Comparison of ENCODE assay signal across 16 cellular contexts in genomic region chr2:121149384-121149783, GRCh38.
A peak's percentile ranks its signal among the peaks of the same experiment; 100 is the strongest.
DNase-seq lines count a peak whose midpoint lies in the region; ATAC-seq and TF ChIP-seq lines count a peak whose summit lies in the region.
"Had no signal": no experiment of that assay in that cellular context is flagged by ENCODE, and none has a peak within 500 bp of the region (broad histone marks: within the 10 kb centered on the region; RNA-seq: fewer than 3 reads in every experiment).

No MANE protein-coding gene starts in this region.

- H3K4me3 Mint-ChIP-seq in neural progenitor cell (no peak overlapping the region), immature natural killer cell (no peak overlapping the region), GM23338 (no peak overlapping the region)
- H3K4me3 Mint-ChIP-seq: CD4-positive, CD25-positive, alpha-beta regulatory T cell; CD8-positive, alpha-beta T cell; H9 had no signal

- H3K27me3 ChIP-seq in heart left ventricle (no peaks in the 10 kb centered on the region), left ventricle myocardium inferior (ENCODE audit: low read depth) (no peaks in the 10 kb centered on the region), neural progenitor cell (no peaks in the 10 kb centered on the region), GM23338 (ENCODE audit: insufficient read depth) (no peaks in the 10 kb centered on the region)
- H3K27me3 ChIP-seq: BLaER1 had no signal

- H3K9me2 ChIP-seq in GM23338 (ENCODE audit: insufficient read depth) = no peaks in the 10 kb centered on the region

- H3K9me3 ChIP-seq in heart left ventricle (no peaks in the 10 kb centered on the region), left ventricle myocardium inferior (replicated peaks) (no peaks in the 10 kb centered on the region), neural progenitor cell (ENCODE audit: low read depth) (no peaks in the 10 kb centered on the region)
- H3K9me3 ChIP-seq: BLaER1, Caco-2 had no signal

- no peak for TF ChIP-seq POLR2A in heart left ventricle (IDR thresholded peaks at IDR 0.05)

- H3K36me3 ChIP-seq in heart left ventricle = no peaks in the 10 kb centered on the region
- H3K36me3 ChIP-seq in left ventricle myocardium inferior = no peaks in the 10 kb centered on the region
- H3K36me3 ChIP-seq in neural progenitor cell = no peaks in the 10 kb centered on the region
- H3K36me3 ChIP-seq in GM23338 (ENCODE audit: insufficient read depth) = no peaks in the 10 kb centered on the region
- H3K36me3 ChIP-seq: BLaER1 had no signal

- H3K27ac Mint-ChIP-seq in neural progenitor cell = peak overlapping the region; percentile 25
- H3K27ac Mint-ChIP-seq in immature natural killer cell = no peak overlapping the region
- H3K27ac Mint-ChIP-seq in GM23338 = no peak overlapping the region
- H3K27ac Mint-ChIP-seq: CD4-positive, CD25-positive, alpha-beta regulatory T cell; CD8-positive, alpha-beta T cell; H9 had no signal

- intact Hi-C loops in cardiac septum (cut with DNase I) = no loop called here
- intact Hi-C loops in heart left ventricle (cut with DNase I) = no loop called here
- intact Hi-C loops in left ventricle myocardium inferior (cut with micrococcal nuclease) = no loop called here

- 54 to 75% (median 65%) methylated on average over 4 of the region's 4 CpGs for WGBS in heart left ventricle, 4 donors

- H3K4me2 ChIP-seq in neural progenitor cell (no peak overlapping the region), GM23338 (no peak overlapping the region)
- H3K4me2 ChIP-seq: BLaER1 had no signal

- H3K4me1 ChIP-seq in heart left ventricle (peaks cover 0 to 19% (median 0%) of the 10 kb centered on the region in 12 donors), left ventricle myocardium inferior (peaks cover 24% of the 10 kb centered on the region), neural progenitor cell (no peaks in the 10 kb centered on the region), GM23338 (ENCODE audit: insufficient read depth) (no peaks in the 10 kb centered on the region)
- H3K4me1 ChIP-seq: BLaER1, Caco-2 had no signal

- no peaks in the 10 kb centered on the region for H4K20me1 ChIP-seq in neural progenitor cell (ENCODE audit: low read depth)
- no peaks in the 10 kb centered on the region for H4K20me1 ChIP-seq in GM23338 (replicated peaks; ENCODE audit: insufficient read depth)
- H4K20me1 ChIP-seq: BLaER1 had no signal

- H3K4me3 ChIP-seq in heart left ventricle (no peak overlapping the region), left ventricle myocardium inferior (no peak overlapping the region), neural progenitor cell (no peak overlapping the region), GM23338 (no peak overlapping the region)
- H3K4me3 ChIP-seq: BLaER1, GM23248 had no signal

- H3K27ac ChIP-seq in heart left ventricle = peak overlapping the region in 2 of 12 donors; percentile 23 to 28
- H3K27ac ChIP-seq in left ventricle myocardium inferior (replicated peaks) = peak overlapping the region; percentile 40
- H3K27ac ChIP-seq in neural progenitor cell = no peak overlapping the region
- no peak overlapping the region for H3K27ac ChIP-seq in GM23338 (ENCODE audit: low read depth)
- H3K27ac ChIP-seq: BLaER1, C4-2B, GM23248 had no signal

- H3K79me2 ChIP-seq in neural progenitor cell (ENCODE audit: low read depth) (no peaks in the 10 kb centered on the region), GM23338 (replicated peaks; ENCODE audit: insufficient read depth) (no peaks in the 10 kb centered on the region)

- H3F3A ChIP-seq in neural progenitor cell (ENCODE audit: low read depth) = no peaks in the 10 kb centered on the region
- H3F3A ChIP-seq in GM23338 (replicated peaks; ENCODE audit: low read depth) = no peaks in the 10 kb centered on the region

- H3K36me3 Mint-ChIP-seq in neural progenitor cell = no peaks in the 10 kb centered on the region
- H3K36me3 Mint-ChIP-seq in immature natural killer cell = no peaks in the 10 kb centered on the region
- no peaks in the 10 kb centered on the region for H3K36me3 Mint-ChIP-seq in GM23338 (ENCODE audit: low read depth)
- H3K36me3 Mint-ChIP-seq: CD4-positive, CD25-positive, alpha-beta regulatory T cell; CD8-positive, alpha-beta T cell had no signal

- ATAC-seq in heart left ventricle (peak; percentile 60 to 68 (median 66)), GM23338 (no peak)
- ATAC-seq: CD8-positive, alpha-beta T cell; HCT116 had no signal

- H3K9me3 Mint-ChIP-seq in neural progenitor cell (no peaks in the 10 kb centered on the region), immature natural killer cell (no peaks in the 10 kb centered on the region), GM23338 (no peaks in the 10 kb centered on the region)
- H3K9me3 Mint-ChIP-seq: CD8-positive, alpha-beta T cell; H9 had no signal

- no peaks in the 10 kb centered on the region for H3K4me1 Mint-ChIP-seq in neural progenitor cell
- no peaks in the 10 kb centered on the region for H3K4me1 Mint-ChIP-seq in immature natural killer cell
- no peaks in the 10 kb centered on the region for H3K4me1 Mint-ChIP-seq in GM23338
- H3K4me1 Mint-ChIP-seq: CD4-positive, CD25-positive, alpha-beta regulatory T cell had no signal

- peak; percentile 58 for DNase-seq in cardiac septum (ENCODE audit: low spot score)
- DNase-seq in heart left ventricle = peak in 4 of 5 donors; percentile 38 to 74 (median 61)
- peak; percentile 45 for DNase-seq in left ventricle myocardium inferior
- no peak for DNase-seq in neural progenitor cell (ENCODE audit: low spot score)
- DNase-seq in immature natural killer cell = no peak
- no peak for DNase-seq in GM23338 (ENCODE audit: low spot score)
- DNase-seq: Caco-2; CD4-positive, CD25-positive, alpha-beta regulatory T cell; CD8-positive, alpha-beta T cell; DMS153; DND-41; GM23248; H9 had no signal

- no peak overlapping the region for H3K9ac ChIP-seq in neural progenitor cell
- H3K9ac ChIP-seq: BLaER1, GM23248 had no signal

- H2AFZ ChIP-seq in neural progenitor cell (replicated peaks) = no peak overlapping the region
- no peak overlapping the region for H2AFZ ChIP-seq in GM23338
- H2AFZ ChIP-seq: GM23248 had no signal

- H3K27me3 Mint-ChIP-seq in neural progenitor cell (ENCODE audit: insufficient read depth, low read depth) = no peaks in the 10 kb centered on the region
- peaks cover 1 to 6% (median 2%) of the 10 kb centered on the region in 3 donors for H3K27me3 Mint-ChIP-seq in immature natural killer cell (ENCODE audit: low read depth in 3 of 3)
- H3K27me3 Mint-ChIP-seq in GM23338 (ENCODE audit: insufficient read depth, low read depth, poor library complexity) = peaks cover 4% of the 10 kb centered on the region
- H3K27me3 Mint-ChIP-seq: CD4-positive, CD25-positive, alpha-beta regulatory T cell had no signal

- TF ChIP-seq CTCF in heart left ventricle (IDR thresholded peaks at IDR 0.05) (no peak), left ventricle myocardium inferior (IDR thresholded peaks at IDR 0.05; ENCODE audit: borderline replicate concordance) (no peak), neural progenitor cell (IDR thresholded peaks at IDR 0.05) (no peak), GM23338 (conservative IDR thresholded peaks at IDR 0.05; ENCODE audit: low read depth in 2 of 2) (no peak)

Comparison
In these comparisons a context has a peak if more than half of its experiments do, and no peak if none do; other contexts are left out.
1. DNase-seq: peak in cardiac septum (single experiment), heart left ventricle (4 of 5) and left ventricle myocardium inferior (single experiment); none in neural progenitor cell (single experiment), immature natural killer cell (0 of 3) and GM23338 (single experiment).